In the genomic region with DNA sequence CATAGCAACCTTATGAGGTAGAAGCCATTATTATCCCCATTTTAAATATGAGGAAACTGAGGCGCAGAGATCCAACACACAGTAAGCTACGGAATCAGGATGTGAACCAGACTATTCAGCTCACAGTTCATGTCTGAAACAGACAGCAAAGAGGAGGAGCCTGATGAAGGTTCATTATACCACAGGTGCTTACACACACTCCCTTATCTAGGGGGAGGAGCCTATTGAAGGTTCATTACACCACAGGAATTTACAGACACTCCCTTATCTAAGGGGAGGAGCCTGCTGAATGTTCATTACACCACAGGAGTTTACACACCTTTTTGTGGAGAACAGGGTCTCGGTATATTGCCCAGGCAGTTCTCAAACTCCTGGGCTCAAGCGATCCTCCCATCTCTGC, we compare ENCODE assay signal across 1 cellular context.
TF ChIP-seq lines count a peak whose summit lies in the region.

No MANE protein-coding gene starts in this region.

TF ChIP-seq in H1, 55 proteins besides CTCF, POLR2A, EP300 and RAD21:
- no peak for TF ChIP-seq USF2 (IDR thresholded peaks at IDR 0.05; ENCODE audit: low read length)
- TF ChIP-seq TEAD4 (IDR thresholded peaks at IDR 0.05; ENCODE audit: low read depth, low read length): 0 out of 2 replicates have a peak, but pooled peaks have one; percentile 13
